Comparison of ENCODE assay signal across 25 cellular contexts in genomic region chr3:73061416-73061815, GRCh38. TPM values are rescaled to one million over a fixed set of nuclear protein-coding genes. Genes with fewer than 3 reads are reported as not detected.
DNase-seq lines count a peak whose midpoint lies in the region; ATAC-seq and TF ChIP-seq lines count a peak whose summit lies in the region.
"Had no signal": no experiment of that assay in that cellular context is flagged by ENCODE, and none has a peak within 500 bp of the region (broad histone marks: within the 10 kb centered on the region; RNA-seq: fewer than 3 reads in every experiment).

TSS of gene EBLN2 (plus strand) at chr3:73061659. CDS start at chr3:73062082, 423 bp downstream.

- no peak within 1 kb of the TSS for H3K27ac ChIP-seq in CD4-positive, alpha-beta T cell (ENCODE audit: low read depth, low read length)
- H3K27ac ChIP-seq in vagina, result no peak within 1 kb of the TSS
- H3K27ac ChIP-seq: coronary artery, pancreas, thyroid gland had no signal

- POLR2A ChIA-PET in CD4-positive, alpha-beta T cell (lab: Charles Lee), result interaction anchor here (1.2 kb wide), 1 partner anchor 125 kb away, joined by 3 read pairs; no protein-coding TSS in a partner anchor

- CTCF ChIA-PET in CD4-positive, alpha-beta T cell (lab: Charles Lee), result no interaction called here

- TF ChIP-seq POLR2A in vagina (IDR thresholded peaks at IDR 0.05), result no peak

- peaks cover 0 to 28% of the 10 kb centered on the region in 2 donors for H3K36me3 ChIP-seq in vagina

- H3K4me3 Mint-ChIP-seq in CD4-positive, alpha-beta T cell, result no peak within 1 kb of the TSS
- H3K4me3 Mint-ChIP-seq in HFFc6, result no peak within 1 kb of the TSS
- H3K4me3 Mint-ChIP-seq in natural killer cell treated with Interleukin-12 subunit alpha and Interleukin-12 subunit beta and Interleukin-15 and Interleukin-18, amount 100 ng/mL, for 72 hours, result no peak within 1 kb of the TSS
- H3K4me3 Mint-ChIP-seq: activated CD8-positive, alpha-beta T cell treated with anti-CD3 and anti-CD28 coated beads for 36 hours; activated naive CD4-positive, alpha-beta T cell treated with anti-CD3 and anti-CD28 coated beads for 36 hours; CD4-positive, alpha-beta memory T cell; immature natural killer cell; WTC11 had no signal

- intact Hi-C loops in CD4-positive, alpha-beta T cell (cut with DNase I, micrococcal nuclease), result no loop called here
- intact Hi-C loops in Right ventricle myocardium superior (cut with DNase I) (no loop called here), vagina (cut with DNase I) (loop anchor here (10.0 kb wide), 1 partner anchor 107 kb away; no protein-coding TSS in a partner anchor)

- no peak within 1 kb of the TSS for H3K27ac Mint-ChIP-seq in CD4-positive, alpha-beta T cell
- H3K27ac Mint-ChIP-seq in HFFc6, result peak within 1 kb of the TSS; percentile 31
- H3K27ac Mint-ChIP-seq in natural killer cell treated with Interleukin-12 subunit alpha and Interleukin-12 subunit beta and Interleukin-15 and Interleukin-18, amount 100 ng/mL, for 72 hours, result peak within 1 kb of the TSS in 1 of 2 donors; percentile 18
- H3K27ac Mint-ChIP-seq: activated CD8-positive, alpha-beta T cell treated with anti-CD3 and anti-CD28 coated beads for 36 hours had no signal

- peaks cover 2% of the 10 kb centered on the region for H3K4me1 Mint-ChIP-seq in CD4-positive, alpha-beta T cell (ENCODE audit: low read depth)
- H3K4me1 Mint-ChIP-seq in HFFc6 (ENCODE audit: low read depth), result peaks cover 34% of the 10 kb centered on the region
- peaks cover 2 to 6% of the 10 kb centered on the region in 2 donors for H3K4me1 Mint-ChIP-seq in natural killer cell treated with Interleukin-12 subunit alpha and Interleukin-12 subunit beta and Interleukin-15 and Interleukin-18, amount 100 ng/mL, for 72 hours (ENCODE audit: low read depth in 2 of 2)

- no peaks in the 10 kb centered on the region for H3K27me3 Mint-ChIP-seq in CD4-positive, alpha-beta T cell
- H3K27me3 Mint-ChIP-seq in HFFc6 (ENCODE audit: insufficient read depth), result no peaks in the 10 kb centered on the region
- H3K27me3 Mint-ChIP-seq in natural killer cell treated with Interleukin-12 subunit alpha and Interleukin-12 subunit beta and Interleukin-15 and Interleukin-18, amount 100 ng/mL, for 72 hours, result no peaks in the 10 kb centered on the region
- H3K27me3 Mint-ChIP-seq: activated CD8-positive, alpha-beta T cell treated with anti-CD3 and anti-CD28 coated beads for 36 hours; CD4-positive, alpha-beta memory T cell had no signal

- H3K4me1 ChIP-seq in vagina, result peaks cover under 1% of the 10 kb centered on the region
- H3K4me1 ChIP-seq: pancreas had no signal

- no peak for TF ChIP-seq CTCF in CD4-positive, alpha-beta T cell (IDR thresholded peaks at IDR 0.05)
- TF ChIP-seq CTCF in HFFc6 (IDR thresholded peaks at IDR 0.05) (no peak), vagina (IDR thresholded peaks at IDR 0.05) (no peak), omental fat pad (IDR thresholded peaks at IDR 0.05) (no peak)

- no peak for DNase-seq in CD4-positive, alpha-beta T cell
- DNase-seq in HFFc6 (no peak), Right ventricle myocardium superior (no peak), NCI-H345 (lab: John Stamatoyannopoulos, UW) (no peak), NCI-H82 treated with DMSO at 0.1 percent for 48 hours (lab: John Stamatoyannopoulos, UW; ENCODE audit: unreplicated experiment) (no peak), vagina (ENCODE audit: extremely low spot score in 2 of 2) (no peak), omental fat pad (ENCODE audit: low spot score) (no peak)
- DNase-seq in natural killer cell treated with Interleukin-12 subunit alpha and Interleukin-12 subunit beta and Interleukin-15 and Interleukin-18, amount 100 ng/mL, for 72 hours (ENCODE audit: low spot score), result no peak
- DNase-seq: activated CD8-positive, alpha-beta T cell treated with anti-CD3 and anti-CD28 coated beads for 36 hours; activated naive CD4-positive, alpha-beta T cell treated with anti-CD3 and anti-CD28 coated beads for 36 hours; CD4-positive, alpha-beta memory T cell; DND-41; immature natural killer cell; Karpas-422; NCI-H1930; NCI-H446; NK-92 treated with Interleukin-12 subunit alpha and Interleukin-12 subunit beta, amount 100 ng/mL, for 24 hours; pancreas; stimulated activated CD4-positive, alpha-beta T cell treated with anti-CD3 and anti-CD28 coated beads, Interleukin-2, amount 100 ng/mL, for 24 hours; stimulated activated naive CD4-positive, alpha-beta T cell; T-helper 9 cell had no signal

- no peaks in the 10 kb centered on the region for H3K9me3 ChIP-seq in CD4-positive, alpha-beta T cell (ENCODE audit: control insufficient read depth, low read length)
- no peaks in the 10 kb centered on the region for H3K9me3 ChIP-seq in vagina
- H3K9me3 ChIP-seq: pancreas, thyroid gland had no signal

- no peak for ATAC-seq in CD4-positive, alpha-beta T cell (ENCODE audit: poor library complexity)
- ATAC-seq in Right ventricle myocardium superior (ENCODE audit: poor library complexity) (peak; percentile 92), omental fat pad (ENCODE audit: low FRiP score) (no peak)
- ATAC-seq in natural killer cell treated with Interleukin-12 subunit alpha and Interleukin-12 subunit beta and Interleukin-15 and Interleukin-18, amount 100 ng/mL, for 72 hours, result no peak
- ATAC-seq: activated CD8-positive, alpha-beta T cell treated with anti-CD3 and anti-CD28 coated beads for 36 hours; HCT116; pancreas; WTC11 had no signal

- no peaks in the 10 kb centered on the region for H3K9me3 Mint-ChIP-seq in CD4-positive, alpha-beta T cell
- no peaks in the 10 kb centered on the region for H3K9me3 Mint-ChIP-seq in HFFc6
- H3K9me3 Mint-ChIP-seq in natural killer cell treated with Interleukin-12 subunit alpha and Interleukin-12 subunit beta and Interleukin-15 and Interleukin-18, amount 100 ng/mL, for 72 hours, result no peaks in the 10 kb centered on the region
- H3K9me3 Mint-ChIP-seq: activated CD8-positive, alpha-beta T cell treated with anti-CD3 and anti-CD28 coated beads for 36 hours; activated naive CD4-positive, alpha-beta T cell treated with anti-CD3 and anti-CD28 coated beads for 36 hours; CD4-positive, alpha-beta memory T cell; immature natural killer cell; WTC11 had no signal

- H3K27me3 ChIP-seq in CD4-positive, alpha-beta T cell (ENCODE audit: control insufficient read depth, insufficient read depth, low read length), result no peaks in the 10 kb centered on the region
- H3K27me3 ChIP-seq in vagina, result no peaks in the 10 kb centered on the region
- H3K27me3 ChIP-seq: pancreas, thyroid gland had no signal

- no peak within 1 kb of the TSS for H3K4me3 ChIP-seq in vagina
- H3K4me3 ChIP-seq: coronary artery, pancreas, thyroid gland had no signal

- peaks cover 57% of the 10 kb centered on the region for H3K36me3 Mint-ChIP-seq in CD4-positive, alpha-beta T cell (ENCODE audit: low read depth)
- H3K36me3 Mint-ChIP-seq in HFFc6 (ENCODE audit: low read depth), result peaks cover 21% of the 10 kb centered on the region
- peaks cover 13% of the 10 kb centered on the region for H3K36me3 Mint-ChIP-seq in natural killer cell treated with Interleukin-12 subunit alpha and Interleukin-12 subunit beta and Interleukin-15 and Interleukin-18, amount 100 ng/mL, for 72 hours

RNA-seq across cellular contexts. Expression of gene EBLN2, which starts in this region (rescaled TPM):
- 10 to 100 TPM; 14.8 to 16.0 TPM for total RNA-seq in CD4-positive, alpha-beta T cell
- 1 to 10 TPM; 1.5 to 1.9 (median 1.7) TPM for total RNA-seq in HFFc6 (2021; fragmentation: NEBNext Ultra II Directional; extraction: Animal tissue kit (Norgen Biotek cat#: 25700))
- total RNA-seq in Right ventricle myocardium superior (1.2 TPM), vagina (6.4 TPM), omental fat pad (10 to 100 TPM in 1 of 4 donors, 1 to 10 TPM in 3; 6.3 to 11.2 (median 8.2) TPM)
- 10 to 100 TPM; 10.3 to 15.5 TPM for total RNA-seq in natural killer cell treated with Interleukin-12 subunit alpha and Interleukin-12 subunit beta and Interleukin-15 and Interleukin-18, amount 100 ng/mL, for 72 hours
